In the genomic region with DNA sequence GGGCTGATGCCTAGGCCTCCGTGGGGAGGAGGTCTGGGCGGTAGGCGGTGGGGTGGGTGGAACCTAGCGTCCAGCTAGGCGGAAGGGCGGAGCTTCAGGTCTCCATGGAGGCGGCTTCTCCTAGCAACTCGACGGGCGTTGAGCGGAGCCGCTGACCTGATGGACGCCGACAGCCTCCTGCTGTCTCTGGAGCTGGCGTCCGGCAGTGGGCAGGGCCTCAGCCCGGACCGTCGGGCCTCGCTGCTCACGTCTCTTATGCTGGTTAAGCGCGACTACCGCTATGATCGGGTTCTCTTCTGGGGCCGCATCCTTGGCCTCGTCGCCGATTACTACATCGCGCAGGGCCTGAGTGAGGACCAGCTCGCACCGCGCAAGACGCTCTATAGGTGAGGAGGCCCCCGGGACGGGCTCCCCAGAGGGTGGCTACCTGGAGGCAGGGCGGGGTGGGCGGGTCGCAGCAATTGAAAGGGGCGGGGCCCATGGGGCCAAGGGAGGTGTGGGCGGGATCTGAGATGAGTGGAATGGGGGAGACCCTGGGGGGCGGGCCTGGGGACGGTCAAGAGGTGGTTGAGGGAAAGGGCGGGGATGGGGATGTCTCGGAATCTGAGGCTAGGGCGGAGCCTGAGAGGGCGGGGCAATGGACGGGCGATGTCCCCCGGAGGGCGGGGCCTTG, we compare ENCODE assay signal across 8 cellular contexts. TPM values are rescaled to one million over a fixed set of nuclear protein-coding genes. Genes with fewer than 3 reads are reported as not detected.
DNase-seq lines count a peak whose midpoint lies in the region; ATAC-seq and TF ChIP-seq lines count a peak whose summit lies in the region.

A gene with protein sequence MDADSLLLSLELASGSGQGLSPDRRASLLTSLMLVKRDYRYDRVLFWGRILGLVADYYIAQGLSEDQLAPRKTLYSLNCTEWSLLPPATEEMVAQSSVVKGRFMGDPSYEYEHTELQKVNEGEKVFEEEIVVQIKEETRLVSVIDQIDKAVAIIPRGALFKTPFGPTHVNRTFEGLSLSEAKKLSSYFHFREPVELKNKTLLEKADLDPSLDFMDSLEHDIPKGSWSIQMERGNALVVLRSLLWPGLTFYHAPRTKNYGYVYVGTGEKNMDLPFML (plus strand): TSS at position 97 of the 673 bp plus-strand sequence. CDS start 63 bp downstream, at position 160.

- peak; percentile 67 for ATAC-seq in HG03432 (IDR thresholded peaks at IDR 0.05; ENCODE audit: unreplicated experiment)
- ATAC-seq in stimulated activated memory B cell treated with anti-CD40 and anti-IgM and Interleukin-4, amounts not matched to agents 10 μg/mL and 1 μg/mL and 100 μg/mL, for 72 hours = peak; percentile 90
- no peak for ATAC-seq in HG02973 (IDR thresholded peaks at IDR 0.05; ENCODE audit: unreplicated experiment)
- no peak for ATAC-seq in GM21515 (IDR thresholded peaks at IDR 0.05; ENCODE audit: unreplicated experiment)

- intact Hi-C loops in activated CD4-positive, alpha-beta memory T cell treated with anti-CD3 and anti-CD28 coated beads for 36 hours (cut with micrococcal nuclease) = loop anchor here (1.0 kb wide), 1 partner anchor 9 kb away; no protein-coding TSS in a partner anchor

- H3K4me1 Mint-ChIP-seq in activated CD4-positive, alpha-beta memory T cell treated with anti-CD3 and anti-CD28 coated beads for 36 hours (ENCODE audit: low read depth) = peaks cover 13% of the 10 kb centered on the region
- H3K4me1 Mint-ChIP-seq in endodermal cell = peaks cover 29% of the 10 kb centered on the region
- H3K4me1 Mint-ChIP-seq in stimulated activated memory B cell treated with anti-CD40 and anti-IgM and Interleukin-4, amounts not matched to agents 10 μg/mL and 1 μg/mL and 100 μg/mL, for 72 hours = peaks cover 22% of the 10 kb centered on the region

- CTCF ChIA-PET in activated CD4-positive, alpha-beta memory T cell treated with anti-CD3 and anti-CD28 coated beads for 36 hours (lab: Charles Lee) = interaction anchor here (1.0 to 2.2 kb wide), 5 partner anchors 22 to 528 kb away, joined by 3 to 8 read pairs (median 4); partner anchors contain the start of gene VEGFA

- no peaks in the 10 kb centered on the region for H3K9me3 ChIP-seq in endodermal cell (ENCODE audit: control insufficient read depth, low read length)

- 0 to 4% methylated on average over 7 to 52 of the region's 52 CpGs for WGBS in endodermal cell (ENCODE audit: insufficient coverage in 1 of 2, insufficient read length in 1 of 2), 2 experiments

- H3K27ac ChIP-seq in endodermal cell (ENCODE audit: low read depth, low read length) = peak within 1 kb of the TSS; percentile 67

- peak within 1 kb of the TSS; percentile 61 for H3K4me3 Mint-ChIP-seq in activated CD4-positive, alpha-beta memory T cell treated with anti-CD3 and anti-CD28 coated beads for 36 hours
- peak within 1 kb of the TSS; percentile 59 for H3K4me3 Mint-ChIP-seq in endodermal cell
- peak within 1 kb of the TSS; percentile 85 for H3K4me3 Mint-ChIP-seq in stimulated activated memory B cell treated with anti-CD40 and anti-IgM and Interleukin-4, amounts not matched to agents 10 μg/mL and 1 μg/mL and 100 μg/mL, for 72 hours

- no peak within 1 kb of the TSS for H3K9ac ChIP-seq in endodermal cell (ENCODE audit: extremely low read depth, low read length, poor library complexity, severe bottlenecking)

- in situ Hi-C loops in G401 (cut with HindIII; ENCODE audit: low sequenced_read_pairs) = no loop called here

- DNase-seq in G401 (ENCODE audit: low spot score) (peak; percentile 65), endodermal cell (peak; percentile 98), mucosa of gallbladder (ENCODE audit: low spot score) (peak; percentile 49)
- peak; percentile 83 for DNase-seq in activated CD4-positive, alpha-beta memory T cell treated with anti-CD3 and anti-CD28 coated beads for 36 hours

- H3K4me1 ChIP-seq in endodermal cell (ENCODE audit: control insufficient read depth, insufficient read depth, low read length) = peaks cover 5% of the 10 kb centered on the region

- peaks cover 27% of the 10 kb centered on the region for H3K36me3 ChIP-seq in endodermal cell (ENCODE audit: control insufficient read depth, insufficient read depth, low read length)

- peak within 1 kb of the TSS; percentile 73 for H3K4me3 ChIP-seq in endodermal cell (ENCODE audit: low read length)

- no peaks in the 10 kb centered on the region for H3K27me3 ChIP-seq in endodermal cell (ENCODE audit: control insufficient read depth, insufficient read depth, low read length, poor library complexity, severe bottlenecking)

- TF ChIP-seq CTCF in endodermal cell (conservative IDR thresholded peaks at IDR 0.05) = no peak

- no peaks in the 10 kb centered on the region for H3K27me3 Mint-ChIP-seq in activated CD4-positive, alpha-beta memory T cell treated with anti-CD3 and anti-CD28 coated beads for 36 hours
- H3K27me3 Mint-ChIP-seq in endodermal cell (ENCODE audit: insufficient read depth) = no peaks in the 10 kb centered on the region
- no peaks in the 10 kb centered on the region for H3K27me3 Mint-ChIP-seq in stimulated activated memory B cell treated with anti-CD40 and anti-IgM and Interleukin-4, amounts not matched to agents 10 μg/mL and 1 μg/mL and 100 μg/mL, for 72 hours

- POLR2A ChIA-PET in activated CD4-positive, alpha-beta memory T cell treated with anti-CD3 and anti-CD28 coated beads for 36 hours (lab: Charles Lee) = interaction anchor here (1.3 to 1.5 kb wide), 2 partner anchors 16 to 20 kb away, joined by 3 to 4 read pairs; partner anchors contain the start of gene GTPBP2

- peaks cover 12% of the 10 kb centered on the region for H3K36me3 Mint-ChIP-seq in activated CD4-positive, alpha-beta memory T cell treated with anti-CD3 and anti-CD28 coated beads for 36 hours
- peaks cover 21% of the 10 kb centered on the region for H3K36me3 Mint-ChIP-seq in endodermal cell (ENCODE audit: low read depth)
- H3K36me3 Mint-ChIP-seq in stimulated activated memory B cell treated with anti-CD40 and anti-IgM and Interleukin-4, amounts not matched to agents 10 μg/mL and 1 μg/mL and 100 μg/mL, for 72 hours = peaks cover 24% of the 10 kb centered on the region

- no peaks in the 10 kb centered on the region for H3K9me3 Mint-ChIP-seq in activated CD4-positive, alpha-beta memory T cell treated with anti-CD3 and anti-CD28 coated beads for 36 hours
- H3K9me3 Mint-ChIP-seq in endodermal cell = no peaks in the 10 kb centered on the region
- no peaks in the 10 kb centered on the region for H3K9me3 Mint-ChIP-seq in stimulated activated memory B cell treated with anti-CD40 and anti-IgM and Interleukin-4, amounts not matched to agents 10 μg/mL and 1 μg/mL and 100 μg/mL, for 72 hours

- peak within 1 kb of the TSS; percentile 21 for H3K27ac Mint-ChIP-seq in activated CD4-positive, alpha-beta memory T cell treated with anti-CD3 and anti-CD28 coated beads for 36 hours
- H3K27ac Mint-ChIP-seq in endodermal cell = peak within 1 kb of the TSS; percentile 92
- peak within 1 kb of the TSS; percentile 80 for H3K27ac Mint-ChIP-seq in stimulated activated memory B cell treated with anti-CD40 and anti-IgM and Interleukin-4, amounts not matched to agents 10 μg/mL and 1 μg/mL and 100 μg/mL, for 72 hours

RNA-seq across cellular contexts. Expression of the gene that starts here (rescaled TPM):
- total RNA-seq in G401 (2014; rRNA removed; shearing (Covaris generic)) = 0.92 and 1.6 TPM in 2 replicates
- total RNA-seq in activated CD4-positive, alpha-beta memory T cell treated with anti-CD3 and anti-CD28 coated beads for 36 hours = not detected
- total RNA-seq in endodermal cell (under 1 TPM; 0.44 to 0.64 TPM), mucosa of gallbladder (0.58 TPM)
- polyA plus RNA-seq in endodermal cell (2013, experiment 1 of 2) = 1.7 TPM
- polyA plus RNA-seq in endodermal cell (2013, experiment 2 of 2) = 1.2 TPM

Comparison
In these comparisons a context has a peak if more than half of its experiments do, and no peak if none do; other contexts are left out.
1. Peak in DNase-seq in activated CD4-positive, alpha-beta memory T cell treated with anti-CD3 and anti-CD28 coated beads for 36 hours; RNA of the gene not detected or under 1 TPM.
2. Peak in DNase-seq in mucosa of gallbladder; RNA of the gene not detected or under 1 TPM.
3. ATAC-seq: peak in HG03432 (single experiment) and stimulated activated memory B cell treated with anti-CD40 and anti-IgM and Interleukin-4, amounts not matched to agents 10 μg/mL and 1 μg/mL and 100 μg/mL, for 72 hours (single experiment); none in HG02973 (single experiment) and GM21515 (single experiment).
4. H3K27ac Mint-ChIP-seq: peak in every context shown above with its lines; median percentile 92 in endodermal cell; 80 in stimulated activated memory B cell treated with anti-CD40 and anti-IgM and Interleukin-4, amounts not matched to agents 10 μg/mL and 1 μg/mL and 100 μg/mL, for 72 hours; 21 in activated CD4-positive, alpha-beta memory T cell treated with anti-CD3 and anti-CD28 coated beads for 36 hours.
5. Peak in every context shown above with its lines, with median percentiles within 50 percentile points of each other: DNase-seq and H3K4me3 Mint-ChIP-seq.